13 cellular contexts compared by ENCODE assay signal in the genomic region with DNA sequence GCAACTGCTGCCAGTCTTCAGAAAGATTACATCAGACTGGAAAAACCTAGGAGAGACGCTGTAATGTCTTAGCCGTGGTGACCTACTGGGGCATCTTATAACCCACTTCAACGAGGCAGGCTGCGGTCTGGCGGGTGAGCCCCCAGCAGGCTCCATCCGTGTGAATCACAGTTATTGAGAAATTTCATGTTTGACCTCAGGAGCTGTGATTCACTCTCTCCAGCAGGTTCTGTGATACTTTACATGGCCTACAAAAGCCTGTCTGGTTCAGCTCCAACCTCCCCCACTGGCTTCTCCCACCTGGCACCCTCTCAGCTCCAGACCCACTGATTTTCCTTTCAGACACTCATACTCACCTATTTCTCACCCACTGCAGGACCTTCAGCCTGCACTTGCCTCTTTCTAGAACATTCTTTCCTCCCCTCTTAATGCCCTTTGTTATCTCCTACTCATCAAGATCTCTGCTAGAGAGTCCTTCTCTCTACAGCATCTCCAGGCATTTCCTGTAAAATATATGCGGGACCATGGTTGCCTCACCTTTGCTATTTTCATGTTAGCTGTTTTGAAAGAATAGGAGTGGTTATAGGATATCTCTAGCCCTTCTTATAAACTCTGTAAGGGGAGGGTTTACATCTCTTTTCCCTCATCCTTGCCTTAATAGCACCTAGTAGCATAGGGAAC.
DNase-seq lines count a peak whose midpoint lies in the region; ATAC-seq and TF ChIP-seq lines count a peak whose summit lies in the region.
"Had no signal": no experiment of that assay in that cellular context is flagged by ENCODE, and none has a peak within 500 bp of the region (broad histone marks: within the 10 kb centered on the region; RNA-seq: fewer than 3 reads in every experiment).

No MANE protein-coding gene starts in this region.

- TF ChIP-seq CTCF in VCaP (conservative IDR thresholded peaks at IDR 0.05) (no peak), glutamatergic neuron (IDR thresholded peaks at IDR 0.05; ENCODE audit: partially characterized antibody, unreplicated experiment) (no peak)

- ATAC-seq in activated CD8-positive, alpha-beta memory T cell treated with anti-CD3 and anti-CD28 coated beads, Interleukin-2, amount 10 ng/mL, durations not matched to agents 7 days and 5 days: no peak
- no peak for ATAC-seq in HG03460 (IDR thresholded peaks at IDR 0.05; ENCODE audit: unreplicated experiment)
- ATAC-seq in HG03280 (IDR thresholded peaks at IDR 0.05; ENCODE audit: unreplicated experiment): no peak
- ATAC-seq: naive thymus-derived CD8-positive, alpha-beta T cell; Panc1 had no signal

- peak overlapping the region; percentile 86 for H3K27ac ChIP-seq in VCaP
- H3K27ac ChIP-seq: esophagus squamous epithelium had no signal

- H3K27ac Mint-ChIP-seq in activated CD8-positive, alpha-beta memory T cell treated with anti-CD3 and anti-CD28 coated beads, Interleukin-2, amount 10 ng/mL, durations not matched to agents 7 days and 5 days: no peak overlapping the region
- H3K27ac Mint-ChIP-seq in immature natural killer cell (peak overlapping the region; percentile 5 to 93 (median 76)), glutamatergic neuron (ENCODE audit: unreplicated experiment) (no peak overlapping the region)
- H3K27ac Mint-ChIP-seq: activated naive CD4-positive, alpha-beta T cell treated with anti-CD3 and anti-CD28 coated beads, Interleukin-2, amount 50 U/mL, for 24 hours; naive thymus-derived CD8-positive, alpha-beta T cell had no signal

- H3K4me3 Mint-ChIP-seq in activated CD8-positive, alpha-beta memory T cell treated with anti-CD3 and anti-CD28 coated beads, Interleukin-2, amount 10 ng/mL, durations not matched to agents 7 days and 5 days: no peak overlapping the region
- H3K4me3 Mint-ChIP-seq in immature natural killer cell (peak overlapping the region in 4 of 5 donors; percentile 3 to 58 (median 24)), glutamatergic neuron (ENCODE audit: unreplicated experiment) (no peak overlapping the region)
- H3K4me3 Mint-ChIP-seq: activated naive CD4-positive, alpha-beta T cell treated with anti-CD3 and anti-CD28 coated beads, Interleukin-2, amount 50 U/mL, for 24 hours; naive thymus-derived CD8-positive, alpha-beta T cell had no signal

- H3K27me3 Mint-ChIP-seq in activated CD8-positive, alpha-beta memory T cell treated with anti-CD3 and anti-CD28 coated beads, Interleukin-2, amount 10 ng/mL, durations not matched to agents 7 days and 5 days: no peaks in the 10 kb centered on the region
- H3K27me3 Mint-ChIP-seq in immature natural killer cell (ENCODE audit: low read depth in 3 of 3) (peaks cover 9 to 13% (median 10%) of the 10 kb centered on the region in 3 donors), glutamatergic neuron (ENCODE audit: unreplicated experiment) (no peaks in the 10 kb centered on the region)
- H3K27me3 Mint-ChIP-seq: activated naive CD4-positive, alpha-beta T cell treated with anti-CD3 and anti-CD28 coated beads, Interleukin-2, amount 50 U/mL, for 24 hours had no signal

- DNase-seq in activated CD8-positive, alpha-beta memory T cell treated with anti-CD3 and anti-CD28 coated beads for 24 hours: peak; percentile 60
- no peak for DNase-seq in activated CD8-positive, alpha-beta memory T cell treated with anti-CD3 and anti-CD28 coated beads, Interleukin-2, amount 10 ng/mL, durations not matched to agents 7 days and 5 days
- peak; percentile 35 to 70 (median 35) for DNase-seq in immature natural killer cell
- DNase-seq in stimulated activated CD8-positive, alpha-beta memory T cell treated with anti-CD3 and anti-CD28 coated beads, Interleukin-2, amount 100 ng/mL, for 48 hours (ENCODE audit: low read depth in 2 of 2): peak; percentile 28 to 29
- DNase-seq in glutamatergic neuron: no peak
- DNase-seq: AML-193; esophagus squamous epithelium; naive thymus-derived CD8-positive, alpha-beta T cell had no signal

- peaks cover 14% of the 10 kb centered on the region for H3K9me3 Mint-ChIP-seq in activated CD8-positive, alpha-beta memory T cell treated with anti-CD3 and anti-CD28 coated beads, Interleukin-2, amount 10 ng/mL, durations not matched to agents 7 days and 5 days (ENCODE audit: low read depth)
- H3K9me3 Mint-ChIP-seq in immature natural killer cell (peaks cover 6 to 15% (median 9%) of the 10 kb centered on the region in 6 donors), glutamatergic neuron (ENCODE audit: unreplicated experiment) (no peaks in the 10 kb centered on the region)

- peaks cover 11% of the 10 kb centered on the region for H3K4me1 Mint-ChIP-seq in activated CD8-positive, alpha-beta memory T cell treated with anti-CD3 and anti-CD28 coated beads, Interleukin-2, amount 10 ng/mL, durations not matched to agents 7 days and 5 days
- H3K4me1 Mint-ChIP-seq in immature natural killer cell (peaks cover 33 to 40% of the 10 kb centered on the region in 2 donors), glutamatergic neuron (ENCODE audit: low read depth, unreplicated experiment) (no peaks in the 10 kb centered on the region)

- CTCF ChIA-PET in activated CD8-positive, alpha-beta memory T cell treated with anti-CD3 and anti-CD28 coated beads, Interleukin-2, amount 10 ng/mL, durations not matched to agents 7 days and 5 days (lab: Charles Lee): interaction anchor here (0.7 kb wide), 1 partner anchor 1452 kb away, joined by 4 read pairs; no protein-coding TSS in a partner anchor

- peaks cover 10% of the 10 kb centered on the region for H3K36me3 Mint-ChIP-seq in activated CD8-positive, alpha-beta memory T cell treated with anti-CD3 and anti-CD28 coated beads, Interleukin-2, amount 10 ng/mL, durations not matched to agents 7 days and 5 days
- H3K36me3 Mint-ChIP-seq in immature natural killer cell (peaks cover 4 to 24% (median 14%) of the 10 kb centered on the region in 3 donors), glutamatergic neuron (ENCODE audit: unreplicated experiment) (no peaks in the 10 kb centered on the region)

Comparison
In these comparisons a context has a peak if more than half of its experiments do, and no peak if none do; other contexts are left out.
1. DNase-seq: peak in activated CD8-positive, alpha-beta memory T cell treated with anti-CD3 and anti-CD28 coated beads for 24 hours (single experiment), immature natural killer cell (3 of 3) and stimulated activated CD8-positive, alpha-beta memory T cell treated with anti-CD3 and anti-CD28 coated beads, Interleukin-2, amount 100 ng/mL, for 48 hours (2 of 2); none in activated CD8-positive, alpha-beta memory T cell treated with anti-CD3 and anti-CD28 coated beads, Interleukin-2, amount 10 ng/mL, durations not matched to agents 7 days and 5 days (single experiment) and glutamatergic neuron (single experiment).
2. H3K27ac Mint-ChIP-seq: peak in immature natural killer cell (6 of 6); none in activated CD8-positive, alpha-beta memory T cell treated with anti-CD3 and anti-CD28 coated beads, Interleukin-2, amount 10 ng/mL, durations not matched to agents 7 days and 5 days (single experiment) and glutamatergic neuron (single experiment).
3. H3K4me3 Mint-ChIP-seq: peak in immature natural killer cell (4 of 5); none in activated CD8-positive, alpha-beta memory T cell treated with anti-CD3 and anti-CD28 coated beads, Interleukin-2, amount 10 ng/mL, durations not matched to agents 7 days and 5 days (single experiment) and glutamatergic neuron (single experiment).